ENCODE assay signal across 1 cellular context in genomic region chr1:203086992-203087763, GRCh38.
TF ChIP-seq lines count a peak whose summit lies in the region.

No MANE protein-coding gene starts in this region.

TF ChIP-seq in K562, 482 proteins besides CTCF, POLR2A, EP300 and RAD21:
- TF ChIP-seq ZNF639 (CRISPR knock-in tag; conservative IDR thresholded peaks at IDR 0.05 in 1 of 2, IDR thresholded peaks at IDR 0.05 in 1 of 2) (0 out of 4 replicates have a peak, but pooled peaks of 1 of the 2 experiments have one; percentile 26), KLF10 (CRISPR knock-in tag; IDR thresholded peaks at IDR 0.05) (no peak), SPI1 (IDR thresholded peaks at IDR 0.05; ENCODE audit: borderline replicate concordance, low read depth, low read length) (0 out of 2 replicates have a peak, but pooled peaks have one; percentile 7), CLOCK (CRISPR knock-in tag; IDR thresholded peaks at IDR 0.05; ENCODE audit: borderline replicate concordance) (no peak)
